ENCODE assay signal across 15 cellular contexts in the genomic region with DNA sequence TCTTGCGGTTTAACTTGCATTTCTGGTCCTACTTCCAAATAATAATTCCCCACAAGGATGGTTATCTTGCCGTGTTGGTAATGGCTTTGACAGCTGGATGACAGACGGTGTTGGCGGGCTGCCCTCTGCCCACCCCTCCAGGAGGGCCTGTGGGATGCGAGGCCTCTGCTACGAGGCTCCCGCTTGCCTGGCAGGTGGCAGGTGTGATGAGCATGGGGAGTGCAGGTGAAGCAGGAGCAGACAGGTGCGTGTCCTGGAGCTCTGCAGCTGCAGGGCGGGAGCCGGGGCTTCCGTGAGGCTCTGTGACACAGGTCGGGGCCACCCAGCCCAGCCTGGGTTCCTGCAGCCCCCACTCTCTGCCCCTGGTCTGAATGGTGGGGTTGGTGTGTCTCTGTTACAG. TPM values are rescaled to one million over a fixed set of nuclear protein-coding genes. Genes with fewer than 3 reads are reported as not detected.
DNase-seq lines count a peak whose midpoint lies in the region; ATAC-seq and TF ChIP-seq lines count a peak whose summit lies in the region.
"Had no signal": no experiment of that assay in that cellular context is flagged by ENCODE, and none has a peak within 500 bp of the region (broad histone marks: within the 10 kb centered on the region; RNA-seq: fewer than 3 reads in every experiment).

No MANE protein-coding gene starts in this region.

- H2BK12ac ChIP-seq in neuronal stem cell (ENCODE audit: low read length), result no peak overlapping the region

- H3K14ac ChIP-seq in neuronal stem cell (ENCODE audit: low read length), result peak overlapping the region; percentile 97

- peaks cover 91% of the 10 kb centered on the region for H3K79me2 ChIP-seq in DND-41 (ENCODE audit: insufficient read depth, low read length)

- no peak overlapping the region for H2AK5ac ChIP-seq in neuronal stem cell (ENCODE audit: low read depth, low read length)

- peaks cover 3% of the 10 kb centered on the region for H4K20me1 ChIP-seq in DND-41 (ENCODE audit: insufficient read depth, low read length)

- peaks cover 15% of the 10 kb centered on the region for H3K79me1 ChIP-seq in neuronal stem cell (ENCODE audit: low read depth, low read length)

- no peak overlapping the region for H3K9ac ChIP-seq in DND-41 (ENCODE audit: low read depth, low read length)
- H3K9ac ChIP-seq in neuronal stem cell (ENCODE audit: low read depth, low read length, poor library complexity), result no peak overlapping the region

- H3K18ac ChIP-seq in neuronal stem cell (ENCODE audit: low read length), result peak overlapping the region; percentile 80

- H4K91ac ChIP-seq in neuronal stem cell (ENCODE audit: low read depth, low read length, poor library complexity), result no peak overlapping the region

- H3K27ac Mint-ChIP-seq in activated T-helper 17 cell treated with anti-CD3 and anti-CD28 coated beads, Interleukin-2, amount 50 U/mL, for 72 hours, result no peak overlapping the region
- H3K27ac Mint-ChIP-seq: activated naive CD4-positive, alpha-beta T cell treated with anti-CD3 and anti-CD28 coated beads for 36 hours had no signal

- no peaks in the 10 kb centered on the region for H3K27me3 Mint-ChIP-seq in activated T-helper 17 cell treated with anti-CD3 and anti-CD28 coated beads, Interleukin-2, amount 50 U/mL, for 72 hours

- TF ChIP-seq CTCF in DND-41 (IDR thresholded peaks at IDR 0.05; ENCODE audit: borderline replicate concordance, extremely low read depth, low read length, poor library complexity, severe bottlenecking), result no peak

- H3K27ac ChIP-seq in DND-41 (ENCODE audit: low read length) (peak overlapping the region; percentile 92), neuronal stem cell (replicated peaks; ENCODE audit: low read length) (no peak overlapping the region)
- H3K27ac ChIP-seq: right lobe of liver, thoracic aorta had no signal

- H3K4me3 ChIP-seq in DND-41 (ENCODE audit: low read depth in 1 of 2, low read length in 2 of 2), result no peak overlapping the region
- H3K4me3 ChIP-seq in neuronal stem cell (ENCODE audit: low read length in 2 of 2), result no peak overlapping the region
- H3K4me3 ChIP-seq: right lobe of liver, thoracic aorta had no signal

- H3K4ac ChIP-seq in neuronal stem cell (ENCODE audit: low read length), result peak overlapping the region; percentile 76

- H2BK15ac ChIP-seq in neuronal stem cell (ENCODE audit: low read length), result no peak overlapping the region

- H3K4me3 Mint-ChIP-seq in activated T-helper 17 cell treated with anti-CD3 and anti-CD28 coated beads, Interleukin-2, amount 50 U/mL, for 72 hours, result no peak overlapping the region
- H3K4me3 Mint-ChIP-seq: activated naive CD4-positive, alpha-beta T cell treated with anti-CD3 and anti-CD28 coated beads for 36 hours had no signal

- no peaks in the 10 kb centered on the region for H3K9me3 Mint-ChIP-seq in activated T-helper 17 cell treated with anti-CD3 and anti-CD28 coated beads, Interleukin-2, amount 50 U/mL, for 72 hours
- H3K9me3 Mint-ChIP-seq: activated naive CD4-positive, alpha-beta T cell treated with anti-CD3 and anti-CD28 coated beads for 36 hours had no signal

- H3K23ac ChIP-seq in neuronal stem cell (ENCODE audit: low read depth, low read length, poor library complexity), result peak overlapping the region; percentile 65

- H4K8ac ChIP-seq in neuronal stem cell (ENCODE audit: low read depth, low read length), result peak overlapping the region; percentile 82

- no peak for ATAC-seq in DND-41 (ENCODE audit: insufficient read depth, low read depth)
- ATAC-seq in activated T-helper 17 cell treated with anti-CD3 and anti-CD28 coated beads, Interleukin-2, amount 50 U/mL, for 72 hours (replicated peaks), result no peak
- ATAC-seq: left cardiac atrium, right lobe of liver had no signal

- no peaks in the 10 kb centered on the region for H3K9me3 ChIP-seq in DND-41 (ENCODE audit: insufficient read depth, low read length, severe bottlenecking)
- H3K9me3 ChIP-seq in neuronal stem cell (replicated peaks in 1 of 2; ENCODE audit: control insufficient read depth in 2 of 2, insufficient read depth in 1 of 2, low read depth in 1 of 2, low read length in 2 of 2), result peaks cover 0 to 2% of the 10 kb centered on the region in 2 donors
- H3K9me3 ChIP-seq: right lobe of liver, thoracic aorta had no signal

- DNase-seq in COLO668 (lab: John Stamatoyannopoulos, UW; ENCODE audit: unreplicated experiment), result peak; percentile 87
- peak; percentile 44 for DNase-seq in DND-41
- peak; percentile 40 for DNase-seq in NCI-H2107 treated with DMSO at 0.1 percent for 48 hours (lab: John Stamatoyannopoulos, UW; ENCODE audit: unreplicated experiment)
- no peak for DNase-seq in neuronal stem cell (ENCODE audit: low spot score)
- no peak for DNase-seq in HT-29 (ENCODE audit: low spot score)
- DNase-seq in 8988T, result no peak
- DNase-seq: activated naive CD4-positive, alpha-beta T cell treated with anti-CD3 and anti-CD28 coated beads for 36 hours; EL; hypothalamus; left cardiac atrium; occipital lobe; right lobe of liver; T-helper 2 cell had no signal

- no peak overlapping the region for H2BK5ac ChIP-seq in neuronal stem cell (ENCODE audit: low read length)

- H3K36me3 ChIP-seq in DND-41 (ENCODE audit: insufficient read depth, low read length), result no peaks in the 10 kb centered on the region
- no peaks in the 10 kb centered on the region for H3K36me3 ChIP-seq in neuronal stem cell (replicated peaks in 1 of 2; ENCODE audit: control insufficient read depth in 2 of 2, insufficient read depth in 2 of 2, low read length in 2 of 2)
- H3K36me3 ChIP-seq: right lobe of liver, thoracic aorta had no signal

- H3K27me3 ChIP-seq in DND-41 (ENCODE audit: insufficient read depth, low read length, poor library complexity) (no peaks in the 10 kb centered on the region), neuronal stem cell (ENCODE audit: control insufficient read depth in 3 of 3, insufficient read depth in 3 of 3, low read depth in 1 of 3, low read length in 3 of 3) (no peaks in the 10 kb centered on the region)
- H3K27me3 ChIP-seq: right lobe of liver had no signal

- no peak overlapping the region; the same call in 1 of the 2 replicates for H3K4me2 ChIP-seq in DND-41 (ENCODE audit: insufficient read depth, low read length)
- peak overlapping the region; percentile 11 for H3K4me2 ChIP-seq in neuronal stem cell (ENCODE audit: insufficient read depth, low read length, poor library complexity, severe bottlenecking)

- H3K4me1 ChIP-seq in DND-41 (ENCODE audit: insufficient read depth, low read length), result peaks cover 80% of the 10 kb centered on the region
- no peaks in the 10 kb centered on the region for H3K4me1 ChIP-seq in neuronal stem cell (ENCODE audit: control insufficient read depth in 2 of 2, insufficient read depth in 1 of 2, low read depth in 1 of 2, low read length in 2 of 2)

- H3K4me1 Mint-ChIP-seq in activated T-helper 17 cell treated with anti-CD3 and anti-CD28 coated beads, Interleukin-2, amount 50 U/mL, for 72 hours, result peaks cover 14% of the 10 kb centered on the region

- H2BK120ac ChIP-seq in neuronal stem cell (ENCODE audit: low read depth, low read length), result no peak overlapping the region

- no peaks in the 10 kb centered on the region for H3K36me3 Mint-ChIP-seq in activated T-helper 17 cell treated with anti-CD3 and anti-CD28 coated beads, Interleukin-2, amount 50 U/mL, for 72 hours (ENCODE audit: low read depth)

- H2AFZ ChIP-seq in DND-41 (ENCODE audit: low read depth, low read length) (no peak overlapping the region), neuronal stem cell (ENCODE audit: low read length) (no peak overlapping the region)

- no CpG with 5 or more reads among the region's 12 CpGs for WGBS in neuronal stem cell (ENCODE audit: extremely low coverage in 2 of 2, insufficient read length in 2 of 2, insufficient replicate concordance in 1 of 2), 2 donors

RNA-seq across cellular contexts. Expression of gene INPP5A, which starts 11.8 kb away (rescaled TPM):
- polyA plus RNA-seq in neuronal stem cell (2013, experiment 1 of 2), result 13.4 TPM
- polyA plus RNA-seq in neuronal stem cell (2013, experiment 2 of 2), result 13.7 TPM
- total RNA-seq in activated T-helper 17 cell treated with anti-CD3 and anti-CD28 coated beads, Interleukin-2, amount 50 U/mL, for 72 hours, result 1 to 10 TPM; 4.3 to 5.6 TPM
- 18.0 and 22.7 TPM in 2 replicates for total RNA-seq in HT-29 (2014; rRNA removed; shearing (Covaris generic))

Comparison
In these comparisons a context has a peak if more than half of its experiments do, and no peak if none do; other contexts are left out.
1. DNase-seq: peak in COLO668 (single experiment), DND-41 (single experiment) and NCI-H2107 treated with DMSO at 0.1 percent for 48 hours (single experiment); none in neuronal stem cell (single experiment), HT-29 (single experiment) and 8988T (single experiment).